25 cellular contexts compared by ENCODE assay signal in the genomic region with DNA sequence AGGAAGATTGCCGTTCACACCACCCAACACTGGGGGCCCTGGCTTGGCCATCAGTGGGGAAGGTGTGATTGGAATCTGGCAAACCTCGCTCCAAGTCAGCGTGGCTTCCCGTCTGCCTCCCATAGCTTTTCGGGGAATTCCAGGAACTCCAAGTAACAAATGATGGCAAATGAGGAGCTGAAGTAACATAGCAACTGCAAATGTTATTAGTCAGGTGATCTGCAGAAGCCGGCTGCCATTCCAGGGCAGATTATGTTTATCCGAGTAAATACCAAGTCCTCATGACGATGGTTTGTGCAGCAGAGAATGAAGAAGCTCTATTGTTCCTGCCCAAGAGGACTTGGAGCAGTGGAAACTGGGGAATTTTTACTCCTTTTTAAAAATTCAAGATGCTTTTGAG.
DNase-seq lines count a peak whose midpoint lies in the region; ATAC-seq and TF ChIP-seq lines count a peak whose summit lies in the region.
"Had no signal": no experiment of that assay in that cellular context is flagged by ENCODE, and none has a peak within 500 bp of the region (broad histone marks: within the 10 kb centered on the region; RNA-seq: fewer than 3 reads in every experiment).

No MANE protein-coding gene starts in this region.

- peak overlapping the region; percentile 48 for H3K27ac ChIP-seq in HUES48 (ENCODE audit: low read depth, low read length)
- H3K27ac ChIP-seq: dorsolateral prefrontal cortex, gastrocnemius medialis, HL-60, ovary had no signal

- peaks cover 14% of the 10 kb centered on the region for H3K4me1 ChIP-seq in HUES48 (ENCODE audit: control insufficient read depth, insufficient read depth, low read length)
- H3K4me1 ChIP-seq: gastrocnemius medialis, Peyer's patch had no signal

- no peak overlapping the region for H3K4me3 Mint-ChIP-seq in mesothelial cell of epicardium
- H3K4me3 Mint-ChIP-seq in activated T-cell treated with anti-CD3 and anti-CD28 coated beads, Interleukin-2, amount 50 U/mL, for 24 hours = no peak overlapping the region
- H3K4me3 Mint-ChIP-seq: activated B cell treated with CpG ODN at 0.5 μM for 24 hours; activated CD4-positive, alpha-beta memory T cell treated with anti-CD3 and anti-CD28 coated beads, Interleukin-2, amount 10 ng/mL, durations not matched to agents 7 days and 5 days; CD4-positive, alpha-beta T cell; naive thymus-derived CD8-positive, alpha-beta T cell; stimulated activated naive B cell treated with anti-CD40 and anti-IgM and Interleukin-4, amounts not matched to agents 10 μg/mL and 1 μg/mL and 100 μg/mL, for 72 hours had no signal

- TF ChIP-seq CTCF in mesothelial cell of epicardium (IDR thresholded peaks at IDR 0.05; ENCODE audit: unreplicated experiment) = no peak

- no peaks in the 10 kb centered on the region for H3K36me3 ChIP-seq in HUES48 (ENCODE audit: control insufficient read depth, insufficient read depth, low read length)
- H3K36me3 ChIP-seq: gastrocnemius medialis, ovary, Peyer's patch had no signal

- no peak overlapping the region for H3K4me3 ChIP-seq in HUES48 (ENCODE audit: low read depth, low read length)
- H3K4me3 ChIP-seq: dorsolateral prefrontal cortex, gastrocnemius medialis, ovary, Peyer's patch had no signal

- H3K9ac ChIP-seq in HUES48 (ENCODE audit: low read depth, low read length) = no peak overlapping the region
- H3K9ac ChIP-seq: SK-N-SH had no signal

- no peak for ATAC-seq in GM18861 (IDR thresholded peaks at IDR 0.05; ENCODE audit: unreplicated experiment)
- ATAC-seq: gastrocnemius medialis; naive thymus-derived CD8-positive, alpha-beta T cell; stimulated activated naive B cell treated with anti-CD40 and anti-IgM and Interleukin-4, amounts not matched to agents 10 μg/mL and 1 μg/mL and 100 μg/mL, for 72 hours had no signal

- DNase-seq in COLO829 (ENCODE audit: low spot score) (peak; percentile 79), astrocyte of the hippocampus (ENCODE audit: low read depth, low spot score) (peak; percentile 79), mesothelial cell of epicardium (ENCODE audit: low spot score in 2 of 2, unreplicated experiment in 2 of 2) (no peak), OCI-M1 (lab: John Stamatoyannopoulos, UW) (no peak)
- DNase-seq in activated T-cell treated with anti-CD3 and anti-CD28 coated beads, Interleukin-2, amount 50 U/mL, for 24 hours = no peak
- no peak for DNase-seq in activated CD8-positive, alpha-beta memory T cell treated with anti-CD3 and anti-CD28 coated beads, Interleukin-2, amount 50 U/mL, for 4 hours
- DNase-seq: activated B cell treated with CpG ODN at 0.5 μM for 24 hours; activated CD4-positive, alpha-beta memory T cell treated with anti-CD3 and anti-CD28 coated beads, Interleukin-2, amount 10 ng/mL, durations not matched to agents 7 days and 5 days; activated naive CD4-positive, alpha-beta T cell; CD4-positive, alpha-beta T cell; DND-41; dorsolateral prefrontal cortex; erythroblast; gastrocnemius medialis; IMR-90; MM.1S; naive thymus-derived CD8-positive, alpha-beta T cell; NCI-H146; ovary; Peyer's patch; SK-N-SH; stimulated activated naive B cell treated with anti-CD40 and anti-IgM and Interleukin-4, amounts not matched to agents 10 μg/mL and 1 μg/mL and 100 μg/mL, for 72 hours had no signal

- H3K27me3 Mint-ChIP-seq in mesothelial cell of epicardium (ENCODE audit: low read depth) = peaks cover 50% of the 10 kb centered on the region
- H3K27me3 Mint-ChIP-seq in activated T-cell treated with anti-CD3 and anti-CD28 coated beads, Interleukin-2, amount 50 U/mL, for 24 hours = peaks cover 35% of the 10 kb centered on the region
- H3K27me3 Mint-ChIP-seq: activated CD4-positive, alpha-beta memory T cell treated with anti-CD3 and anti-CD28 coated beads, Interleukin-2, amount 10 ng/mL, durations not matched to agents 7 days and 5 days had no signal

- H3K9me3 ChIP-seq in HUES48 (ENCODE audit: control insufficient read depth, insufficient read depth, low read length) = no peaks in the 10 kb centered on the region
- H3K9me3 ChIP-seq: gastrocnemius medialis, ovary, Peyer's patch, SK-N-SH had no signal

- H3K27me3 ChIP-seq in HUES48 (ENCODE audit: control insufficient read depth, insufficient read depth, low read length) = no peaks in the 10 kb centered on the region
- H3K27me3 ChIP-seq: ovary, Peyer's patch had no signal

- H3K9me3 Mint-ChIP-seq in mesothelial cell of epicardium = no peaks in the 10 kb centered on the region
- H3K9me3 Mint-ChIP-seq in activated T-cell treated with anti-CD3 and anti-CD28 coated beads, Interleukin-2, amount 50 U/mL, for 24 hours = no peaks in the 10 kb centered on the region
- H3K9me3 Mint-ChIP-seq: activated B cell treated with CpG ODN at 0.5 μM for 24 hours; activated CD4-positive, alpha-beta memory T cell treated with anti-CD3 and anti-CD28 coated beads, Interleukin-2, amount 10 ng/mL, durations not matched to agents 7 days and 5 days had no signal

- H3K4me1 Mint-ChIP-seq in mesothelial cell of epicardium = peaks cover 10% of the 10 kb centered on the region
- no peaks in the 10 kb centered on the region for H3K4me1 Mint-ChIP-seq in activated T-cell treated with anti-CD3 and anti-CD28 coated beads, Interleukin-2, amount 50 U/mL, for 24 hours (ENCODE audit: low read depth)
- H3K4me1 Mint-ChIP-seq: activated B cell treated with CpG ODN at 0.5 μM for 24 hours; activated CD4-positive, alpha-beta memory T cell treated with anti-CD3 and anti-CD28 coated beads, Interleukin-2, amount 10 ng/mL, durations not matched to agents 7 days and 5 days; naive thymus-derived CD8-positive, alpha-beta T cell; stimulated activated naive B cell treated with anti-CD40 and anti-IgM and Interleukin-4, amounts not matched to agents 10 μg/mL and 1 μg/mL and 100 μg/mL, for 72 hours had no signal

- no peaks in the 10 kb centered on the region for H3K36me3 Mint-ChIP-seq in mesothelial cell of epicardium
- H3K36me3 Mint-ChIP-seq in activated T-cell treated with anti-CD3 and anti-CD28 coated beads, Interleukin-2, amount 50 U/mL, for 24 hours (ENCODE audit: low read depth) = no peaks in the 10 kb centered on the region
- H3K36me3 Mint-ChIP-seq: naive thymus-derived CD8-positive, alpha-beta T cell; stimulated activated naive B cell treated with anti-CD40 and anti-IgM and Interleukin-4, amounts not matched to agents 10 μg/mL and 1 μg/mL and 100 μg/mL, for 72 hours had no signal

- peak overlapping the region; percentile 19 for H3K27ac Mint-ChIP-seq in mesothelial cell of epicardium
- no peak overlapping the region for H3K27ac Mint-ChIP-seq in activated T-cell treated with anti-CD3 and anti-CD28 coated beads, Interleukin-2, amount 50 U/mL, for 24 hours
- H3K27ac Mint-ChIP-seq: activated B cell treated with CpG ODN at 0.5 μM for 24 hours; activated CD4-positive, alpha-beta memory T cell treated with anti-CD3 and anti-CD28 coated beads, Interleukin-2, amount 10 ng/mL, durations not matched to agents 7 days and 5 days; CD4-positive, alpha-beta T cell; naive thymus-derived CD8-positive, alpha-beta T cell; stimulated activated naive B cell treated with anti-CD40 and anti-IgM and Interleukin-4, amounts not matched to agents 10 μg/mL and 1 μg/mL and 100 μg/mL, for 72 hours had no signal

Comparison
In these comparisons a context has a peak if more than half of its experiments do, and no peak if none do; other contexts are left out.
1. DNase-seq: peak in COLO829 (single experiment) and astrocyte of the hippocampus (single experiment); none in mesothelial cell of epicardium (0 of 2), OCI-M1 (single experiment), activated T-cell treated with anti-CD3 and anti-CD28 coated beads, Interleukin-2, amount 50 U/mL, for 24 hours (single experiment) and activated CD8-positive, alpha-beta memory T cell treated with anti-CD3 and anti-CD28 coated beads, Interleukin-2, amount 50 U/mL, for 4 hours (single experiment).